ENCODE assay signal across 30 cellular contexts in genomic region chr13:73635166-73635787, GRCh38.
"Had no signal": no experiment of that assay in that cellular context is flagged by ENCODE, and none has a peak within 500 bp of the region (broad histone marks: within the 10 kb centered on the region; RNA-seq: fewer than 3 reads in every experiment).

No MANE protein-coding gene starts in this region.

- H3K4me1 Mint-ChIP-seq: activated B cell treated with CpG ODN at 0.5 μM for 24 hours; activated CD8-positive, alpha-beta memory T cell treated with anti-CD3 and anti-CD28 coated beads, Interleukin-2, amount 10 ng/mL, durations not matched to agents 7 days and 5 days had no signal

- H3K4me1 ChIP-seq: body of pancreas, esophagus squamous epithelium had no signal

- H3K27me3 ChIP-seq: esophagus squamous epithelium had no signal

- H3K9me3 Mint-ChIP-seq: activated B cell treated with CpG ODN at 0.5 μM for 24 hours; T-helper 2 cell treated with Interferon-gamma antibody and Interleukin-4, amounts not matched to agents 5 μg/mL and 100 μg/mL, for 36 hours had no signal

- ATAC-seq: activated CD4-positive, alpha-beta T cell treated with anti-CD3 and anti-CD28 coated beads for 36 hours; activated CD8-positive, alpha-beta memory T cell treated with anti-CD3 and anti-CD28 coated beads, Interleukin-2, amount 10 ng/mL, durations not matched to agents 7 days and 5 days; activated CD8-positive, alpha-beta T cell treated with anti-CD3 and anti-CD28 coated beads, Interleukin-2, amount 10 ng/mL, durations not matched to agents 7 days and 5 days; activated naive CD4-positive, alpha-beta T cell treated with anti-CD3 and anti-CD28 coated beads, Interleukin-2, amount 50 U/mL, for 72 hours; activated T-cell treated with anti-CD3 and anti-CD28 coated beads, Interleukin-2, amount 50 U/mL, for 72 hours; body of pancreas; T-helper 17 cell had no signal

- H3K36me3 ChIP-seq: esophagus squamous epithelium, WERI-Rb-1 had no signal

- H3K36me3 Mint-ChIP-seq: activated CD8-positive, alpha-beta memory T cell treated with anti-CD3 and anti-CD28 coated beads, Interleukin-2, amount 10 ng/mL, durations not matched to agents 7 days and 5 days; activated naive CD4-positive, alpha-beta T cell treated with anti-CD3 and anti-CD28 coated beads, Interleukin-2, amount 50 U/mL, for 72 hours had no signal

- H3K27me3 Mint-ChIP-seq: activated naive CD8-positive, alpha-beta T cell treated with anti-CD3 and anti-CD28 coated beads, Interleukin-2, amount 10 ng/mL, durations not matched to agents 7 days and 5 days had no signal

- DNase-seq: activated B cell treated with CpG ODN at 0.5 μM for 24 hours; activated CD4-positive, alpha-beta memory T cell treated with anti-CD3 and anti-CD28 coated beads for 36 hours; activated CD4-positive, alpha-beta T cell treated with anti-CD3 and anti-CD28 coated beads for 36 hours; activated CD4-positive, alpha-beta T cell treated with anti-CD3 and anti-CD28 coated beads, Interleukin-2, amount 10 ng/mL, durations not matched to agents 24 days and 14 days; activated CD4-positive, CD25-positive, alpha-beta regulatory T cell treated with anti-CD3 and anti-CD28 coated beads, Interleukin-2, amount 50 U/mL, for 72 hours; activated CD8-positive, alpha-beta memory T cell treated with anti-CD3 and anti-CD28 coated beads, Interleukin-2, amount 10 ng/mL, durations not matched to agents 7 days and 5 days; activated CD8-positive, alpha-beta memory T cell treated with anti-CD3 and anti-CD28 coated beads, Interleukin-2, amount 50 U/mL, for 4 hours; activated CD8-positive, alpha-beta T cell treated with anti-CD3 and anti-CD28 coated beads, Interleukin-2, amount 10 ng/mL, durations not matched to agents 7 days and 5 days; activated gamma-delta T cell; activated naive CD4-positive, alpha-beta T cell; activated naive CD4-positive, alpha-beta T cell treated with anti-CD3 and anti-CD28 coated beads, Interleukin-2, amount 10 ng/mL, durations not matched to agents 7 days and 5 days; activated naive CD8-positive, alpha-beta T cell treated with anti-CD3 and anti-CD28 coated beads, Interleukin-2, amount 10 ng/mL, durations not matched to agents 7 days and 5 days; activated T-cell treated with anti-CD3 and anti-CD28 coated beads, Interleukin-2, amount 50 U/mL, for 1 hour; activated T-cell treated with anti-CD3 and anti-CD28 coated beads, Interleukin-2, amount 50 U/mL, for 72 hours; amygdala; aorta; body of pancreas; caudate nucleus; cortex of kidney; effector CD8-positive, alpha-beta T cell; esophagus squamous epithelium; foreskin melanocyte; head of caudate nucleus; T-helper 1 cell; T-helper 17 cell; T1000; WERI-Rb-1 had no signal

- H3K27ac ChIP-seq: body of pancreas, epithelial cell of prostate, esophagus squamous epithelium, WERI-Rb-1 had no signal

- H3K27ac Mint-ChIP-seq: activated B cell treated with CpG ODN at 0.5 μM for 24 hours; activated CD4-positive, alpha-beta memory T cell treated with anti-CD3 and anti-CD28 coated beads for 36 hours; activated CD4-positive, alpha-beta T cell treated with anti-CD3 and anti-CD28 coated beads for 36 hours; activated CD4-positive, alpha-beta T cell treated with anti-CD3 and anti-CD28 coated beads, Interleukin-2, amount 10 ng/mL, durations not matched to agents 24 days and 14 days; activated CD8-positive, alpha-beta memory T cell treated with anti-CD3 and anti-CD28 coated beads, Interleukin-2, amount 10 ng/mL, durations not matched to agents 7 days and 5 days; activated CD8-positive, alpha-beta T cell treated with anti-CD3 and anti-CD28 coated beads, Interleukin-2, amount 10 ng/mL, durations not matched to agents 7 days and 5 days; activated naive CD4-positive, alpha-beta T cell treated with anti-CD3 and anti-CD28 coated beads, Interleukin-2, amount 10 ng/mL, durations not matched to agents 7 days and 5 days; activated naive CD8-positive, alpha-beta T cell treated with anti-CD3 and anti-CD28 coated beads, Interleukin-2, amount 10 ng/mL, durations not matched to agents 7 days and 5 days; activated T-cell treated with anti-CD3 and anti-CD28 coated beads, Interleukin-2, amount 50 U/mL, for 72 hours; T-helper 17 cell; T-helper 2 cell treated with Interferon-gamma antibody and Interleukin-4, amounts not matched to agents 5 μg/mL and 100 μg/mL, for 36 hours had no signal

- H3K4me3 ChIP-seq: body of pancreas, esophagus squamous epithelium had no signal

- H3K4me3 Mint-ChIP-seq: activated B cell treated with CpG ODN at 0.5 μM for 24 hours; activated CD4-positive, alpha-beta memory T cell treated with anti-CD3 and anti-CD28 coated beads for 36 hours; activated CD4-positive, alpha-beta T cell treated with anti-CD3 and anti-CD28 coated beads for 36 hours; activated CD4-positive, alpha-beta T cell treated with anti-CD3 and anti-CD28 coated beads, Interleukin-2, amount 10 ng/mL, durations not matched to agents 24 days and 14 days; activated CD8-positive, alpha-beta memory T cell treated with anti-CD3 and anti-CD28 coated beads, Interleukin-2, amount 10 ng/mL, durations not matched to agents 7 days and 5 days; activated CD8-positive, alpha-beta T cell treated with anti-CD3 and anti-CD28 coated beads, Interleukin-2, amount 10 ng/mL, durations not matched to agents 7 days and 5 days; activated naive CD4-positive, alpha-beta T cell treated with anti-CD3 and anti-CD28 coated beads, Interleukin-2, amount 10 ng/mL, durations not matched to agents 7 days and 5 days; activated naive CD8-positive, alpha-beta T cell treated with anti-CD3 and anti-CD28 coated beads, Interleukin-2, amount 10 ng/mL, durations not matched to agents 7 days and 5 days; activated T-cell treated with anti-CD3 and anti-CD28 coated beads, Interleukin-2, amount 50 U/mL, for 72 hours; T-helper 17 cell; T-helper 2 cell treated with Interferon-gamma antibody and Interleukin-4, amounts not matched to agents 5 μg/mL and 100 μg/mL, for 36 hours had no signal

- H3K9me3 ChIP-seq: body of pancreas, esophagus squamous epithelium had no signal
